8 cellular contexts compared by ENCODE assay signal in the genomic region with DNA sequence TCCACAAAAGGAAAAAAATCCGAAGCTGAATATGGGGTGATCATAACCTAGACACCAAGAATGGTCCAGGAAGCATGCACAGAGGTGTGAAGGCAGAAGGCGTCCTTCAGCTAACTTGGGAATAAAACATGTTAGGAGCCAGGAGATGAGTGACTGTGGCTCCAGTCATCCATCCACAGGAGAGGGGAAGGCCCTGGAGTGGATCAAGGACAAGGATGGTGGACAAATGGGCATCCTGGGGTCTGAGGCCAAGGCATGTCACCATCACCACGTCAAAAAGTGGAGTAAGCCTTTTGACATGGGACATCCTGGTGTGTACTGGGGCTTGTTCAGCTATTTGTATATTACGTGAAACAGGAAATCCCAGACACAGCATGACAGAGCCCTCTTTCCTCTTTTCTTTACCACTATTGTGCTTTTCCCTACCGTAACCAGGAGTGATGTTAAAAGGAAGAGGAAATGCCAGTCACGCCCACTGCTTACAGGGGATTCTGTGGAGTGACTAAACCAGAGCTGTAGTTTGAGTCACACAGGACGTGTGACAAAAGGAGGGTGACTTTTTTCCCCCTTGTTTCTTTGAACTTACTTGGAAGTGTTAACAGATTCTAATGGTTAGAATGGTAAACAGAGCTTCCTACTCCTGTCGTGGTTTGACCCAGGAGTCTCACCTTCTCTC. TPM values are rescaled to one million over a fixed set of nuclear protein-coding genes. Genes with fewer than 3 reads are reported as not detected.
A peak's percentile ranks its signal among the peaks of the same experiment; 100 is the strongest.
DNase-seq lines count a peak whose midpoint lies in the region; ATAC-seq and TF ChIP-seq lines count a peak whose summit lies in the region.

No MANE protein-coding gene starts in this region.

- no peaks in the 10 kb centered on the region for H3K27me3 ChIP-seq in spleen (replicated peaks in 1 of 7)

- H3K4me1 ChIP-seq in spleen = peaks cover 8 to 39% (median 15%) of the 10 kb centered on the region in 6 donors

- H3K27me3 Mint-ChIP-seq in activated CD4-positive, alpha-beta T cell treated with anti-CD3 and anti-CD28 coated beads, Interleukin-2, amount 10 ng/mL, durations not matched to agents 7 days and 5 days = no peaks in the 10 kb centered on the region

- intact Hi-C loops in spleen (cut with DNase I; ENCODE audit: low total_unique reads) = no loop called here

- H3K36me3 ChIP-seq in spleen = peaks cover 0 to 3% (median 0%) of the 10 kb centered on the region in 6 donors

- no peak overlapping the region for H3K4me3 Mint-ChIP-seq in activated CD4-positive, alpha-beta T cell treated with anti-CD3 and anti-CD28 coated beads, Interleukin-2, amount 10 ng/mL, durations not matched to agents 7 days and 5 days

- ATAC-seq in GM19467 (IDR thresholded peaks at IDR 0.05; ENCODE audit: unreplicated experiment) (peak; percentile 60), HG03469 (IDR thresholded peaks at IDR 0.05; ENCODE audit: unreplicated experiment) (peak; percentile 62)

- 26 to 38% (median 31%) methylated on average over 8 of the region's 8 CpGs for WGBS in spleen, 5 donors

- H3K27ac Mint-ChIP-seq in activated CD4-positive, alpha-beta T cell treated with anti-CD3 and anti-CD28 coated beads, Interleukin-2, amount 10 ng/mL, durations not matched to agents 7 days and 5 days = no peak overlapping the region

- H3K9me3 Mint-ChIP-seq in activated CD4-positive, alpha-beta T cell treated with anti-CD3 and anti-CD28 coated beads, Interleukin-2, amount 10 ng/mL, durations not matched to agents 7 days and 5 days = no peaks in the 10 kb centered on the region

- TF ChIP-seq POLR2A in spleen (IDR thresholded peaks at IDR 0.05) = no peak

- POLR2A ChIA-PET in activated CD4-positive, alpha-beta T cell treated with anti-CD3 and anti-CD28 coated beads, Interleukin-2, amount 10 ng/mL, durations not matched to agents 7 days and 5 days (lab: Charles Lee) = interaction anchor here (0.5 kb wide), 1 partner anchor 39 kb away, joined by 3 read pairs; no protein-coding TSS in a partner anchor

- peaks cover 35% of the 10 kb centered on the region for H3K4me1 Mint-ChIP-seq in activated CD4-positive, alpha-beta T cell treated with anti-CD3 and anti-CD28 coated beads, Interleukin-2, amount 10 ng/mL, durations not matched to agents 7 days and 5 days

- TF ChIP-seq CTCF in spleen (IDR thresholded peaks at IDR 0.05 in 8 of 11, conservative IDR thresholded peaks at IDR 0.05 in 3 of 11) = no peak

- peaks cover 15% of the 10 kb centered on the region for H3K36me3 Mint-ChIP-seq in activated CD4-positive, alpha-beta T cell treated with anti-CD3 and anti-CD28 coated beads, Interleukin-2, amount 10 ng/mL, durations not matched to agents 7 days and 5 days (ENCODE audit: low read depth)

- no peaks in the 10 kb centered on the region for H3K9me3 ChIP-seq in spleen

- peak overlapping the region; percentile 51 to 76 (median 64) for H3K27ac ChIP-seq in spleen

- peak; percentile 94 for DNase-seq in CD1c-positive myeloid dendritic cell (ENCODE audit: extremely low spot score)
- peak; percentile 21 for DNase-seq in activated CD4-positive, alpha-beta T cell treated with anti-CD3 and anti-CD28 coated beads, Interleukin-2, amount 10 ng/mL, durations not matched to agents 7 days and 5 days
- DNase-seq in foreskin melanocyte = peak; percentile 70
- no peak for DNase-seq in spleen
- DNase-seq in DMS79 (lab: John Stamatoyannopoulos, UW) = no peak
- DNase-seq in amniotic stem cell (lab: John Stamatoyannopoulos, UW) = no peak

- H3K4me3 ChIP-seq in spleen = no peak overlapping the region

- CTCF ChIA-PET in activated CD4-positive, alpha-beta T cell treated with anti-CD3 and anti-CD28 coated beads, Interleukin-2, amount 10 ng/mL, durations not matched to agents 7 days and 5 days (lab: Charles Lee) = interaction anchor here (2.1 kb wide), 1 partner anchor 14 kb away, joined by 7 read pairs; no protein-coding TSS in a partner anchor

RNA-seq across cellular contexts. Expression of gene ACSL5, which starts 15.4 kb away (rescaled TPM):
- 10 to 100 TPM; 57.8 to 63.7 TPM for total RNA-seq in activated CD4-positive, alpha-beta T cell treated with anti-CD3 and anti-CD28 coated beads, Interleukin-2, amount 10 ng/mL, durations not matched to agents 7 days and 5 days
- total RNA-seq in spleen = 10 to 100 TPM; 36.0 to 49.4 (median 44.9) TPM
- polyA plus RNA-seq in spleen = 10 to 100 TPM; 18.6 to 22.8 (median 19.1) TPM

RNA-seq across cellular contexts. Expression of gene ZDHHC6, which starts 57.4 kb away (rescaled TPM):
- total RNA-seq in activated CD4-positive, alpha-beta T cell treated with anti-CD3 and anti-CD28 coated beads, Interleukin-2, amount 10 ng/mL, durations not matched to agents 7 days and 5 days = 10 to 100 TPM; 47.8 to 64.3 TPM
- 10 to 100 TPM; 28.0 to 47.1 (median 38.7) TPM for total RNA-seq in spleen
- 10 to 100 TPM; 32.3 to 51.9 (median 37.9) TPM for polyA plus RNA-seq in spleen

RNA-seq across cellular contexts. Expression of gene VTI1A, which starts 57.7 kb away (rescaled TPM):
- 10 to 100 TPM; 39.6 to 41.5 TPM for total RNA-seq in activated CD4-positive, alpha-beta T cell treated with anti-CD3 and anti-CD28 coated beads, Interleukin-2, amount 10 ng/mL, durations not matched to agents 7 days and 5 days
- total RNA-seq in spleen = 100 to 1,000 TPM in 1 of 7 donors, 10 to 100 TPM in 6; 46.5 to 129 (median 73.2) TPM
- polyA plus RNA-seq in spleen = 10 to 100 TPM in 1 of 3 donors, 1 to 10 TPM in 2; 7.8 to 12.7 (median 8.2) TPM

Comparison
In these comparisons a context has a peak if more than half of its experiments do, and no peak if none do; other contexts are left out.
1. DNase-seq: peak in CD1c-positive myeloid dendritic cell (single experiment), activated CD4-positive, alpha-beta T cell treated with anti-CD3 and anti-CD28 coated beads, Interleukin-2, amount 10 ng/mL, durations not matched to agents 7 days and 5 days (single experiment) and foreskin melanocyte (single experiment); none in spleen (single experiment), DMS79 (single experiment) and amniotic stem cell (single experiment).